In genomic region chr19:19034204-19034624, GRCh38 we compare ENCODE assay signal across 8 cellular contexts.
A peak's percentile ranks its signal among the peaks of the same experiment; 100 is the strongest.
DNase-seq lines count a peak whose midpoint lies in the region; ATAC-seq lines count a peak whose summit lies in the region.

No MANE protein-coding gene starts in this region.

- peak; percentile 27 for DNase-seq in GM04503 (ENCODE audit: low read depth)
- DNase-seq in NCI-H526 treated with DMSO at 0.1 percent for 48 hours (lab: John Stamatoyannopoulos, UW): peak; percentile 33
- peak; percentile 87 for DNase-seq in activated CD4-positive, alpha-beta T cell treated with anti-CD3 and anti-CD28 coated beads for 48 hours
- peak; percentile 31 to 41 for DNase-seq in memory B cell (ENCODE audit: low spot score in 2 of 2)
- peak; percentile 45 for DNase-seq in stimulated activated CD8-positive, alpha-beta memory T cell treated with anti-CD3 and anti-CD28 coated beads, Interleukin-12 subunit alpha, Interleukin-12 subunit beta, amount 100 ng/mL, for 24 hours (ENCODE audit: extremely low read depth)
- no peak for DNase-seq in hippocampal formation (lab: John Stamatoyannopoulos, UW)

- H3K9me3 Mint-ChIP-seq in dendritic cell treated with granulocyte-macrophage colony-stimulating factor and Interleukin-4, amounts not matched to agents 40 ng/mL and 50 ng/mL, for 4 days: no peaks in the 10 kb centered on the region
- H3K9me3 Mint-ChIP-seq in memory B cell: no peaks in the 10 kb centered on the region

- ATAC-seq in HG03175 (IDR thresholded peaks at IDR 0.05; ENCODE audit: unreplicated experiment) (peak; percentile 56), memory B cell (ENCODE audit: low read depth) (peak; percentile 40)

- peaks cover 31% of the 10 kb centered on the region for H3K4me1 Mint-ChIP-seq in dendritic cell treated with granulocyte-macrophage colony-stimulating factor and Interleukin-4, amounts not matched to agents 40 ng/mL and 50 ng/mL, for 4 days (ENCODE audit: low read depth)
- H3K4me1 Mint-ChIP-seq in memory B cell: peaks cover 14% of the 10 kb centered on the region

- H3K36me3 Mint-ChIP-seq in dendritic cell treated with granulocyte-macrophage colony-stimulating factor and Interleukin-4, amounts not matched to agents 40 ng/mL and 50 ng/mL, for 4 days (ENCODE audit: low read depth): peaks cover 40% of the 10 kb centered on the region
- peaks cover 2% of the 10 kb centered on the region for H3K36me3 Mint-ChIP-seq in memory B cell

- H3K27me3 Mint-ChIP-seq in dendritic cell treated with granulocyte-macrophage colony-stimulating factor and Interleukin-4, amounts not matched to agents 40 ng/mL and 50 ng/mL, for 4 days: no peaks in the 10 kb centered on the region
- no peaks in the 10 kb centered on the region for H3K27me3 Mint-ChIP-seq in memory B cell

- H3K27ac Mint-ChIP-seq in dendritic cell treated with granulocyte-macrophage colony-stimulating factor and Interleukin-4, amounts not matched to agents 40 ng/mL and 50 ng/mL, for 4 days: peak overlapping the region; percentile 78
- peak overlapping the region; percentile 48 for H3K27ac Mint-ChIP-seq in memory B cell

- peak overlapping the region; percentile 80 for H3K4me3 Mint-ChIP-seq in dendritic cell treated with granulocyte-macrophage colony-stimulating factor and Interleukin-4, amounts not matched to agents 40 ng/mL and 50 ng/mL, for 4 days
- peak overlapping the region; percentile 79 for H3K4me3 Mint-ChIP-seq in memory B cell

- intact Hi-C loops in dendritic cell treated with granulocyte-macrophage colony-stimulating factor and Interleukin-4, amounts not matched to agents 40 ng/mL and 50 ng/mL, for 4 days (cut with micrococcal nuclease): no loop called here

Comparison
In these comparisons a context has a peak if more than half of its experiments do, and no peak if none do; other contexts are left out.
1. DNase-seq: peak in GM04503 (single experiment), NCI-H526 treated with DMSO at 0.1 percent for 48 hours (single experiment), activated CD4-positive, alpha-beta T cell treated with anti-CD3 and anti-CD28 coated beads for 48 hours (single experiment), memory B cell (2 of 2) and stimulated activated CD8-positive, alpha-beta memory T cell treated with anti-CD3 and anti-CD28 coated beads, Interleukin-12 subunit alpha, Interleukin-12 subunit beta, amount 100 ng/mL, for 24 hours (single experiment); none in hippocampal formation (0 of 2).